Comparison of ENCODE assay signal across 1 cellular context in genomic region chr10:102743588-102744373, GRCh38.
TF ChIP-seq lines count a peak whose summit lies in the region.

Gene WBP1L, plus strand, starts transcription at chr10:102743948. Its CDS starts 106 bp downstream, at chr10:102744054.

TF ChIP-seq in H1, 55 proteins besides CTCF, POLR2A, EP300 and RAD21 (continued from another document):
- TF ChIP-seq SIN3A (conservative IDR thresholded peaks at IDR 0.05 in 1 of 2, IDR thresholded peaks at IDR 0.05 in 1 of 2; ENCODE audit: low read depth in 1 of 2, low read length in 2 of 2) (peak in 1 of 2 experiments; percentile 68; a peak in 1 of 4 replicates), EGR1 (IDR thresholded peaks at IDR 0.05; ENCODE audit: borderline replicate concordance, low read depth, low read length) (peak; percentile 18; the same call in 1 of the 2 replicates), CHD2 (IDR thresholded peaks at IDR 0.05; ENCODE audit: low read length) (peak; percentile 91), JUN (IDR thresholded peaks at IDR 0.05; ENCODE audit: low read depth, low read length) (no peak)
